ENCODE assay signal across 1 cellular context in the genomic region with DNA sequence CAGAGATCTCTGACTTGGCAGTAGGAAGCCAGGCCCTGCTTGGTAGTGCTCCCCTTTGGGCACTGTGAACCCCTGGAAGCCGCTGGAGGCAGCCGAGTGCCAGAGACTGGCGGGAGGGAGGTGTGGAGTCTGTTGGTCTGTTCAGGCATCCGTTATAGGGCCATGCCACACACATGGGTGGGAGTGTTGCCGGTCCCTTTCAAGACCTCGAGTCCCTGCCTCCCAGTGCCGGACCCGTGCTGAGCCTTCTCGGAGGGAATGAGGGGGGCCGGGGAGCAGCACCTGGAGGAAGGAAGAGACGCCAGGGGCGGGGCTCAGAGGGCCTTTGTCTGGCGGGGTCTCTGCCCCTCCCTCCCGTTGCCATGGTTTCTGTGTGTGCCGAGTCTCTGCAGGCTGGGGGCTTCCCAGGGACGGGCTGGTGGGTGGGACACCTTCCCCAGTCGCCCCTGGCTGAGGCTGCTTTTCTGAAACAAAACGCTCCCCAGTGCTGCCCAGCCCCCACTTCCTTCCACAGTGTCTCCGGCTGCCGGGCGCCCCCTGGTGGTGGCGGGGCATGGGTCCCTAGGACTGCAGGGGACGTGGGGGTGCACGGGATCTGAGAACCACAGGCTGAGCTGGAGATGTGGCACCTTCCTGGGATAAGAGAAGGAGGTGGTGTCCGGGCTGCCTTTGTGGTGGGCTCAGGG.
TF ChIP-seq lines count a peak whose summit lies in the region.

No MANE protein-coding gene starts in this region.

TF ChIP-seq in HepG2, 621 proteins besides CTCF, POLR2A, EP300 and RAD21 (continued from another document and continues in another):
- TF ChIP-seq, protein P1, sequence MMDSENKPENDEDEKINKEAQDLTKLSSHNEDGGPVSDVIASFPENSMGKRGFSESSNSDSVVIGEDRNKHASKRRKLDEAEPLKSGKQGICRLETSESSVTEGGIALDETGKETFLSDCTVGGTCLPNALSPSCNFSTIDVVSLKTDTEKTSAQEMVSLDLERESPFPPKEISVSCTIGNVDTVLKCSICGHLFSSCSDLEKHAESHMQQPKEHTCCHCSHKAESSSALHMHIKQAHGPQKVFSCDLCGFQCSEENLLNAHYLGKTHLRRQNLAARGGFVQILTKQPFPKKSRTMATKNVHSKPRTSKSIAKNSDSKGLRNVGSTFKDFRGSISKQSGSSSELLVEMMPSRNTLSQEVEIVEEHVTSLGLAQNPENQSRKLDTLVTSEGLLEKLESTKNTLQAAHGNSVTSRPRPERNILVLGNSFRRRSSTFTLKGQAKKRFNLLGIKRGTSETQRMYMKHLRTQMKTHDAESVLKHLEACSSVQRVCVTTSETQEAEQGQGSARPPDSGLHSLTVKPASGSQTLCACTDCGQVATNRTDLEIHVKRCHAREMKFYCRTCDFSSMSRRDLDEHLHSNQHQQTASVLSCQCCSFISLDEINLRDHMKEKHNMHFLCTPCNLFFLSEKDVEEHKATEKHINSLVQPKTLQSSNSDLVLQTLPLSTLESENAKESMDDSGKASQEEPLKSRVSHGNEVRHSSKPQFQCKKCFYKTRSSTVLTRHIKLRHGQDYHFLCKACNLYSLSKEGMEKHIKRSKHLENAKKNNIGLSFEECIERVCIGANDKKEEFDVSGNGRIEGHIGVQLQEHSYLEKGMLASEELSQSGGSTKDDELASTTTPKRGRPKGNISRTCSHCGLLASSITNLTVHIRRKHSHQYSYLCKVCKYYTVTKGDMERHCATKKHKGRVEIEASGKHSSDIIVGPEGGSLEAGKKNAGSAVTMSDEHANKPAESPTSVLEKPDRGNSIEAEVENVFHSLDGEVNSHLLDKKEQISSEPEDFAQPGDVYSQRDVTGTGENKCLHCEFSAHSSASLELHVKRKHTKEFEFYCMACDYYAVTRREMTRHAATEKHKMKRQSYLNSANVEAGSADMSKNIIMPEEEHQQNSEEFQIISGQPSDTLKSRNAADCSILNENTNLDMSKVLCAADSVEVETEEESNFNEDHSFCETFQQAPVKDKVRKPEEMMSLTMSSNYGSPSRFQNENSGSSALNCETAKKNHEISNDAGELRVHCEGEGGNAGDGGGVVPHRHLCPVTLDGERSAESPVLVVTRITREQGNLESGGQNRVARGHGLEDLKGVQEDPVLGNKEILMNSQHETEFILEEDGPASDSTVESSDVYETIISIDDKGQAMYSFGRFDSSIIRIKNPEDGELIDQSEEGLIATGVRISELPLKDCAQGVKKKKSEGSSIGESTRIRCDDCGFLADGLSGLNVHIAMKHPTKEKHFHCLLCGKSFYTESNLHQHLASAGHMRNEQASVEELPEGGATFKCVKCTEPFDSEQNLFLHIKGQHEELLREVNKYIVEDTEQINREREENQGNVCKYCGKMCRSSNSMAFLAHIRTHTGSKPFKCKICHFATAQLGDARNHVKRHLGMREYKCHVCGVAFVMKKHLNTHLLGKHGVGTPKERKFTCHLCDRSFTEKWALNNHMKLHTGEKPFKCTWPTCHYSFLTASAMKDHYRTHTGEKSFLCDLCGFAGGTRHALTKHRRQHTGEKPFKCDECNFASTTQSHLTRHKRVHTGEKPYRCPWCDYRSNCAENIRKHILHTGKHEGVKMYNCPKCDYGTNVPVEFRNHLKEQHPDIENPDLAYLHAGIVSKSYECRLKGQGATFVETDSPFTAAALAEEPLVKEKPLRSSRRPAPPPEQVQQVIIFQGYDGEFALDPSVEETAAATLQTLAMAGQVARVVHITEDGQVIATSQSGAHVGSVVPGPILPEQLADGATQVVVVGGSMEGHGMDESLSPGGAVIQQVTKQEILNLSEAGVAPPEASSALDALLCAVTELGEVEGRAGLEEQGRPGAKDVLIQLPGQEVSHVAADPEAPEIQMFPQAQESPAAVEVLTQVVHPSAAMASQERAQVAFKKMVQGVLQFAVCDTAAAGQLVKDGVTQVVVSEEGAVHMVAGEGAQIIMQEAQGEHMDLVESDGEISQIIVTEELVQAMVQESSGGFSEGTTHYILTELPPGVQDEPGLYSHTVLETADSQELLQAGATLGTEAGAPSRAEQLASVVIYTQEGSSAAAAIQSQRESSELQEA (CRISPR knock-in tag; IDR thresholded peaks at IDR 0.05; ENCODE audit: not compliant biosample characterization) = no peak
- no peak for TF ChIP-seq ZBED4 (CRISPR knock-in tag; IDR thresholded peaks at IDR 0.05; ENCODE audit: borderline replicate concordance)
- TF ChIP-seq NFE2L2 (IDR thresholded peaks at IDR 0.05; ENCODE audit: low read length) = no peak
- TF ChIP-seq FIP1L1 (IDR thresholded peaks at IDR 0.05; ENCODE audit: borderline replicate concordance, insufficient read depth, low read depth, low read length) = no peak
- TF ChIP-seq, protein P2, sequence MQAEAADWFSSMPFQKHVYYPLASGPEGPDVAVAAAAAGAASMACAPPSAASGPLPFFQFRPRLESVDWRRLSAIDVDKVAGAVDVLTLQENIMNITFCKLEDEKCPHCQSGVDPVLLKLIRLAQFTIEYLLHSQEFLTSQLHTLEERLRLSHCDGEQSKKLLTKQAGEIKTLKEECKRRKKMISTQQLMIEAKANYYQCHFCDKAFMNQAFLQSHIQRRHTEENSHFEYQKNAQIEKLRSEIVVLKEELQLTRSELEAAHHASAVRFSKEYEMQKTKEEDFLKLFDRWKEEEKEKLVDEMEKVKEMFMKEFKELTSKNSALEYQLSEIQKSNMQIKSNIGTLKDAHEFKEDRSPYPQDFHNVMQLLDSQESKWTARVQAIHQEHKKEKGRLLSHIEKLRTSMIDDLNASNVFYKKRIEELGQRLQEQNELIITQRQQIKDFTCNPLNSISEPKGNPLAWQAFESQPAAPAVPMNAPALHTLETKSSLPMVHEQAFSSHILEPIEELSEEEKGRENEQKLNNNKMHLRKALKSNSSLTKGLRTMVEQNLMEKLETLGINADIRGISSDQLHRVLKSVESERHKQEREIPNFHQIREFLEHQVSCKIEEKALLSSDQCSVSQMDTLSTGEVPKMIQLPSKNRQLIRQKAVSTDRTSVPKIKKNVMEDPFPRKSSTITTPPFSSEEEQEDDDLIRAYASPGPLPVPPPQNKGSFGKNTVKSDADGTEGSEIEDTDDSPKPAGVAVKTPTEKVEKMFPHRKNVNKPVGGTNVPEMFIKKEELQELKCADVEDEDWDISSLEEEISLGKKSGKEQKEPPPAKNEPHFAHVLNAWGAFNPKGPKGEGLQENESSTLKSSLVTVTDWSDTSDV (CRISPR knock-in tag; IDR thresholded peaks at IDR 0.05) = no peak
- no peak for TF ChIP-seq TERF1 (CRISPR knock-in tag; IDR thresholded peaks at IDR 0.05)
- TF ChIP-seq ETV6 (CRISPR knock-in tag; conservative IDR thresholded peaks at IDR 0.05) = no peak
- TF ChIP-seq BCL6 (CRISPR knock-in tag; IDR thresholded peaks at IDR 0.05) = peak; percentile 37; the same call in 1 of the 2 replicates
- TF ChIP-seq ZNF850 (CRISPR knock-in tag; conservative IDR thresholded peaks at IDR 0.05) = no peak
- TF ChIP-seq ZBTB44 (CRISPR knock-in tag; IDR thresholded peaks at IDR 0.05) = peak; percentile 39; the same call in 1 of the 2 replicates
- TF ChIP-seq, protein P3, sequence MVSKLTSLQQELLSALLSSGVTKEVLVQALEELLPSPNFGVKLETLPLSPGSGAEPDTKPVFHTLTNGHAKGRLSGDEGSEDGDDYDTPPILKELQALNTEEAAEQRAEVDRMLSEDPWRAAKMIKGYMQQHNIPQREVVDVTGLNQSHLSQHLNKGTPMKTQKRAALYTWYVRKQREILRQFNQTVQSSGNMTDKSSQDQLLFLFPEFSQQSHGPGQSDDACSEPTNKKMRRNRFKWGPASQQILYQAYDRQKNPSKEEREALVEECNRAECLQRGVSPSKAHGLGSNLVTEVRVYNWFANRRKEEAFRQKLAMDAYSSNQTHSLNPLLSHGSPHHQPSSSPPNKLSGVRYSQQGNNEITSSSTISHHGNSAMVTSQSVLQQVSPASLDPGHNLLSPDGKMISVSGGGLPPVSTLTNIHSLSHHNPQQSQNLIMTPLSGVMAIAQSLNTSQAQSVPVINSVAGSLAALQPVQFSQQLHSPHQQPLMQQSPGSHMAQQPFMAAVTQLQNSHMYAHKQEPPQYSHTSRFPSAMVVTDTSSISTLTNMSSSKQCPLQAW (CRISPR knock-in tag; IDR thresholded peaks at IDR 0.05) = peak; percentile 75; the same call in 1 of the 2 replicates
- peak; percentile 47; the same call in 1 of the 2 replicates for TF ChIP-seq BHLHE40 (IDR thresholded peaks at IDR 0.05; ENCODE audit: low read length)
- TF ChIP-seq RCOR2 (CRISPR knock-in tag; IDR thresholded peaks at IDR 0.05) = no peak
- TF ChIP-seq, protein P4, sequence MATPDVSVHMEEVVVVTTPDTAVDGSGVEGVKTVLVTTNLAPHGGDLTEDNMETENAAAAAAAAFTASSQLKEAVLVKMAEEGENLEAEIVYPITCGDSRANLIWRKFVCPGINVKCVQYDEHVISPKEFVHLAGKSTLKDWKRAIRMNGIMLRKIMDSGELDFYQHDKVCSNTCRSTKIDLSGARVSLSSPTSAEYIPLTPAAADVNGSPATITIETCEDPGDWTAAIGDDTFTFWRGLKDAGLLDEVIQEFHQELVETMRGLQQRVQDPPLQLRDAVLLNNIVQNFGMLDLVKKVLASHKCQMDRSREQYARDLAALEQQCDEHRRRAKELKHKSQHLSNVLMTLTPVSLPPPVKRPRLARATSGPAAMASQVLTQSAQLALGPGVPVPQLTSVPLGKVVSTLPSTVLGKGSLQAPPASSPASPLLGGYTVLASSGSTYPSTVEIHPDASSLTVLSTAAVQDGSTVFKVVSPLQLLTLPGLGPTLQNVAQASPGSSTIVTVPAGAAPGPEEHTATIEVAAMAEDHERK (CRISPR knock-in tag; IDR thresholded peaks at IDR 0.05; ENCODE audit: low read depth) = no peak
- TF ChIP-seq ZKSCAN8 (CRISPR knock-in tag; IDR thresholded peaks at IDR 0.05; ENCODE audit: borderline replicate concordance) = no peak
- no peak for TF ChIP-seq ZSCAN20 (CRISPR knock-in tag; IDR thresholded peaks at IDR 0.05; ENCODE audit: borderline replicate concordance)
- no peak for TF ChIP-seq CBX1 (IDR thresholded peaks at IDR 0.05; ENCODE audit: low read depth)
- no peak for TF ChIP-seq ZNF839 (CRISPR knock-in tag; IDR thresholded peaks at IDR 0.05; ENCODE audit: borderline replicate concordance)
- TF ChIP-seq ZNF713 (CRISPR knock-in tag; IDR thresholded peaks at IDR 0.05) = no peak
- TF ChIP-seq, protein P5, sequence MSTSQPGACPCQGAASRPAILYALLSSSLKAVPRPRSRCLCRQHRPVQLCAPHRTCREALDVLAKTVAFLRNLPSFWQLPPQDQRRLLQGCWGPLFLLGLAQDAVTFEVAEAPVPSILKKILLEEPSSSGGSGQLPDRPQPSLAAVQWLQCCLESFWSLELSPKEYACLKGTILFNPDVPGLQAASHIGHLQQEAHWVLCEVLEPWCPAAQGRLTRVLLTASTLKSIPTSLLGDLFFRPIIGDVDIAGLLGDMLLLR (CRISPR knock-in tag; IDR thresholded peaks at IDR 0.05) = no peak
- TF ChIP-seq ZNF563 (CRISPR knock-in tag; IDR thresholded peaks at IDR 0.05) = no peak
- TF ChIP-seq ZFP90 (CRISPR knock-in tag; IDR thresholded peaks at IDR 0.05; ENCODE audit: borderline replicate concordance) = peak; percentile 49; the same call in 1 of the 2 replicates
- TF ChIP-seq ZSCAN25 (CRISPR knock-in tag; IDR thresholded peaks at IDR 0.05) = no peak
